In genomic region chr5:3304346-3304745, GRCh38 we compare ENCODE assay signal across 26 cellular contexts.
DNase-seq lines count a peak whose midpoint lies in the region; ATAC-seq, FAIRE-seq and TF ChIP-seq lines count a peak whose summit lies in the region.
"Had no signal": no experiment of that assay in that cellular context is flagged by ENCODE, and none has a peak within 500 bp of the region (broad histone marks: within the 10 kb centered on the region; RNA-seq: fewer than 3 reads in every experiment).

No MANE protein-coding gene starts in this region.

- no peak for TF ChIP-seq EP300 in H1 (IDR thresholded peaks at IDR 0.05; ENCODE audit: borderline replicate concordance in 1 of 2, low read depth in 2 of 2, low read length in 2 of 2)

- WGBS in H1 (ENCODE audit: extremely low coverage in 1 of 2, insufficient coverage in 1 of 2, insufficient read length in 1 of 2, insufficient replicate concordance in 2 of 2, low coverage in 1 of 2, low lambda C conversion rate in 2 of 2, missing lambda C conversion rate in 1 of 2), 2 experiments = 88% methylated on average over 10 of the region's 10 CpGs; no CpG with 5 or more reads in 1 of the 2 experiments
- WGBS in trophoblast cell (ENCODE audit: extremely low coverage, insufficient coverage, insufficient read length) = no CpG with 5 or more reads among the region's 10 CpGs
- 74 to 80% methylated on average over 8 to 10 of the region's 10 CpGs for WGBS in body of pancreas, 2 donors

- H2AFZ ChIP-seq in H1 (ENCODE audit: low read length) = no peak overlapping the region
- H2AFZ ChIP-seq in trophoblast cell (ENCODE audit: insufficient read depth, low read length, poor library complexity) = no peak overlapping the region

- H3K9me3 Mint-ChIP-seq in mesothelial cell of epicardium = peaks cover 4% of the 10 kb centered on the region
- peaks cover 12% of the 10 kb centered on the region for H3K9me3 Mint-ChIP-seq in activated T-helper 1 cell treated with anti-CD3 and anti-CD28 coated beads, Interleukin-12 subunit alpha, Interleukin-12 subunit beta, Interleukin-2, Interleukin-4 antibody, amounts not matched to agents 30 ng/mL and 10 ng/mL and 1 ng/mL, durations not matched to agents 14 hours and 24 hours and 36 hours

- H2BK5ac ChIP-seq in H1 (ENCODE audit: low read depth, low read length) = no peak overlapping the region
- no peak overlapping the region for H2BK5ac ChIP-seq in trophoblast cell (ENCODE audit: low read depth, low read length, poor library complexity)

- no peak overlapping the region for H3K56ac ChIP-seq in H1 (replicated peaks; ENCODE audit: insufficient read length, low read depth, low read length)

- no peaks in the 10 kb centered on the region for H3K36me3 ChIP-seq in SJCRH30
- H3K36me3 ChIP-seq in H1 (ENCODE audit: control insufficient read depth in 2 of 4, insufficient read depth in 4 of 4, low read length in 3 of 4) = no peaks in the 10 kb centered on the region
- H3K36me3 ChIP-seq in trophoblast cell (ENCODE audit: control insufficient read depth in 1 of 2, insufficient read depth in 2 of 2, low read length in 2 of 2) = no peaks in the 10 kb centered on the region
- H3K36me3 ChIP-seq in body of pancreas (replicated peaks in 1 of 2; ENCODE audit: insufficient read depth in 1 of 2, low read depth in 2 of 2) = no peaks in the 10 kb centered on the region
- H3K36me3 ChIP-seq: BE2C; BLaER1 treated with 17β-estradiol and CSF1 and Interleukin-3, amounts not matched to agents 10 nM and 100 nM had no signal

- H3K9ac ChIP-seq in H1 (replicated peaks in 1 of 4; ENCODE audit: extremely low read depth in 1 of 4, low read depth in 3 of 4, low read length in 3 of 4) = no peak overlapping the region
- no peak overlapping the region for H3K9ac ChIP-seq in trophoblast cell (ENCODE audit: low read length)
- H3K9ac ChIP-seq: BLaER1 treated with 17β-estradiol and CSF1 and Interleukin-3, amounts not matched to agents 10 nM and 100 nM had no signal

- H3K23ac ChIP-seq in H1 (ENCODE audit: insufficient read length) (no peak overlapping the region), trophoblast cell (ENCODE audit: low read length) (no peak overlapping the region)

- peak overlapping the region; percentile 32 for H3K27ac ChIP-seq in SJCRH30
- H3K27ac ChIP-seq in H1 (ENCODE audit: low read depth, low read length) = no peak overlapping the region
- no peak overlapping the region for H3K27ac ChIP-seq in trophoblast cell (ENCODE audit: low read depth, low read length)
- H3K27ac ChIP-seq in substantia nigra (ENCODE audit: low read depth, low read length, poor library complexity, severe bottlenecking) = no peak overlapping the region
- H3K27ac ChIP-seq in body of pancreas = no peak overlapping the region
- H3K27ac ChIP-seq: A549; BLaER1 treated with 17β-estradiol and CSF1 and Interleukin-3, amounts not matched to agents 10 nM and 100 nM had no signal

- H2BK120ac ChIP-seq in H1 (replicated peaks; ENCODE audit: low read depth, low read length) = no peak overlapping the region
- H2BK120ac ChIP-seq in trophoblast cell (ENCODE audit: insufficient read depth, low read length, poor library complexity) = no peak overlapping the region

- no peak for TF ChIP-seq POLR2A in H1 (IDR thresholded peaks at IDR 0.05; ENCODE audit: control extremely low read depth in 1 of 2, low read depth in 2 of 2, low read length in 2 of 2)
- TF ChIP-seq POLR2A in body of pancreas (IDR thresholded peaks at IDR 0.05) = no peak

- H3K4me2 ChIP-seq in H1 (ENCODE audit: insufficient read depth in 1 of 2, low read depth in 2 of 2, low read length in 2 of 2) = no peak overlapping the region
- no peak overlapping the region for H3K4me2 ChIP-seq in trophoblast cell (ENCODE audit: low read length)
- H3K4me2 ChIP-seq: A549 had no signal

- no peaks in the 10 kb centered on the region for H4K20me1 ChIP-seq in H1 (replicated peaks in 1 of 2; ENCODE audit: control insufficient read depth in 1 of 2, insufficient read depth in 2 of 2, low read length in 2 of 2)
- H4K20me1 ChIP-seq: BLaER1 treated with 17β-estradiol and CSF1 and Interleukin-3, amounts not matched to agents 10 nM and 100 nM had no signal

- H3K79me1 ChIP-seq in H1 (ENCODE audit: low read depth, low read length) (no peaks in the 10 kb centered on the region), trophoblast cell (ENCODE audit: low read length) (no peaks in the 10 kb centered on the region)

- no peak overlapping the region for H3K4ac ChIP-seq in H1 (replicated peaks; ENCODE audit: insufficient read length, low read depth, low read length)
- H3K4ac ChIP-seq in trophoblast cell (ENCODE audit: low read depth, low read length) = no peak overlapping the region

- H3K4me3 Mint-ChIP-seq in mesothelial cell of epicardium = no peak overlapping the region
- H3K4me3 Mint-ChIP-seq in activated T-helper 1 cell treated with anti-CD3 and anti-CD28 coated beads, Interleukin-12 subunit alpha, Interleukin-12 subunit beta, Interleukin-2, Interleukin-4 antibody, amounts not matched to agents 30 ng/mL and 10 ng/mL and 1 ng/mL, durations not matched to agents 14 hours and 24 hours and 36 hours = no peak overlapping the region
- H3K4me3 Mint-ChIP-seq: CD14-positive monocyte; CD4-positive, alpha-beta T cell; CD8-positive, alpha-beta memory T cell had no signal

- TF ChIP-seq CTCF in H1 (IDR thresholded peaks at IDR 0.05; ENCODE audit: control extremely low read depth in 1 of 3, insufficient read depth in 1 of 3, low read depth in 1 of 3, low read length in 3 of 3) = no peak
- no peak for TF ChIP-seq CTCF in mesothelial cell of epicardium (IDR thresholded peaks at IDR 0.05; ENCODE audit: unreplicated experiment)
- no peak for TF ChIP-seq CTCF in body of pancreas (IDR thresholded peaks at IDR 0.05)

- H2BK12ac ChIP-seq in H1 (ENCODE audit: low read depth, low read length) (peak overlapping the region; percentile 68; the same call in 1 of the 2 replicates), trophoblast cell (ENCODE audit: low read length) (peak overlapping the region; percentile 38)

- no peak overlapping the region for H4K91ac ChIP-seq in H1 (replicated peaks; ENCODE audit: insufficient read length, low read length)
- H4K91ac ChIP-seq in trophoblast cell (ENCODE audit: low read depth, low read length) = no peak overlapping the region

- CTCF ChIA-PET in H1 (lab: Charles Lee; ENCODE audit: partially characterized antibody) = interaction anchor here (0.9 to 1.6 kb wide), 2 partner anchors 11 to 30 kb away, joined by 3 read pairs; no protein-coding TSS in a partner anchor

- no peak overlapping the region for H4K12ac ChIP-seq in trophoblast cell (ENCODE audit: low read depth, low read length)

- ATAC-seq in body of pancreas = no peak
- ATAC-seq: A549, HCT116 had no signal

- no peak for FAIRE-seq in H1 (lab: Jason Lieb, UNC)
- FAIRE-seq: A549, GM12891, GM18507 had no signal

- H2BK20ac ChIP-seq in H1 (ENCODE audit: low read length) = 0 out of 2 replicates have a peak overlapping the region, but pooled peaks have one; percentile 18

- H3K27me3 ChIP-seq in SJCRH30 (no peaks in the 10 kb centered on the region), H1 (replicated peaks in 1 of 4; ENCODE audit: control insufficient read depth in 3 of 4, extremely low read depth in 1 of 4, insufficient read depth in 3 of 4, low read length in 3 of 4) (no peaks in the 10 kb centered on the region), trophoblast cell (ENCODE audit: insufficient read depth, low read length) (no peaks in the 10 kb centered on the region), body of pancreas (no peaks in the 10 kb centered on the region)
- H3K27me3 ChIP-seq: BE2C had no signal

- H2AK5ac ChIP-seq in H1 (ENCODE audit: low read depth, low read length) (no peak overlapping the region), trophoblast cell (ENCODE audit: low read length) (no peak overlapping the region)

- H3K18ac ChIP-seq in H1 (ENCODE audit: extremely low read depth, low read length) = no peak overlapping the region
- H3K18ac ChIP-seq in trophoblast cell (ENCODE audit: low read length) = no peak overlapping the region

- H3K4me1 ChIP-seq in SJCRH30 (peaks cover 4% of the 10 kb centered on the region; the same call in 1 of the 2 replicates), H1 (replicated peaks in 1 of 4; ENCODE audit: control insufficient read depth in 3 of 4, insufficient read depth in 4 of 4, low read length in 3 of 4) (peaks cover 0 to 5% (median 0%) of the 10 kb centered on the region in 4 experiments; a peak in 4 of 7 replicates), trophoblast cell (ENCODE audit: control insufficient read depth in 1 of 2, insufficient read depth in 2 of 2, low read length in 2 of 2) (peaks cover 13% of the 10 kb centered on the region in 2 experiments), body of pancreas (no peaks in the 10 kb centered on the region)
- H3K4me1 ChIP-seq: A549, BE2C had no signal

- peak overlapping the region; percentile 7 for H3K27ac Mint-ChIP-seq in mesothelial cell of epicardium
- no peak overlapping the region for H3K27ac Mint-ChIP-seq in activated T-helper 1 cell treated with anti-CD3 and anti-CD28 coated beads, Interleukin-12 subunit alpha, Interleukin-12 subunit beta, Interleukin-2, Interleukin-4 antibody, amounts not matched to agents 30 ng/mL and 10 ng/mL and 1 ng/mL, durations not matched to agents 14 hours and 24 hours and 36 hours
- H3K27ac Mint-ChIP-seq: CD14-positive monocyte; CD4-positive, alpha-beta T cell; CD8-positive, alpha-beta memory T cell had no signal

- no peaks in the 10 kb centered on the region for H3K9me3 ChIP-seq in SJCRH30 (replicated peaks)
- no peaks in the 10 kb centered on the region for H3K9me3 ChIP-seq in H1 (ENCODE audit: insufficient read depth in 2 of 2, low read depth in 1 of 2, low read length in 1 of 2)
- H3K9me3 ChIP-seq in trophoblast cell (ENCODE audit: insufficient read depth, low read depth, low read length) = peaks cover 2% of the 10 kb centered on the region
- H3K9me3 ChIP-seq in body of pancreas = no peaks in the 10 kb centered on the region
- H3K9me3 ChIP-seq: A549, BE2C had no signal

- H3K36me3 Mint-ChIP-seq in mesothelial cell of epicardium = peaks cover 3% of the 10 kb centered on the region
- H3K36me3 Mint-ChIP-seq in activated T-helper 1 cell treated with anti-CD3 and anti-CD28 coated beads, Interleukin-12 subunit alpha, Interleukin-12 subunit beta, Interleukin-2, Interleukin-4 antibody, amounts not matched to agents 30 ng/mL and 10 ng/mL and 1 ng/mL, durations not matched to agents 14 hours and 24 hours and 36 hours (ENCODE audit: low read depth) = no peaks in the 10 kb centered on the region
- H3K36me3 Mint-ChIP-seq: CD14-positive monocyte had no signal

- peaks cover 2% of the 10 kb centered on the region for H3K27me3 Mint-ChIP-seq in mesothelial cell of epicardium (ENCODE audit: low read depth)
- no peaks in the 10 kb centered on the region for H3K27me3 Mint-ChIP-seq in activated T-helper 1 cell treated with anti-CD3 and anti-CD28 coated beads, Interleukin-12 subunit alpha, Interleukin-12 subunit beta, Interleukin-2, Interleukin-4 antibody, amounts not matched to agents 30 ng/mL and 10 ng/mL and 1 ng/mL, durations not matched to agents 14 hours and 24 hours and 36 hours (ENCODE audit: insufficient read depth)
- H3K27me3 Mint-ChIP-seq: CD4-positive, alpha-beta T cell had no signal

- POLR2A ChIA-PET in H1 (lab: Charles Lee; ENCODE audit: partially characterized antibody) = no interaction called here

- H3K79me2 ChIP-seq in H1 (ENCODE audit: control insufficient read depth in 1 of 2, insufficient read depth in 2 of 2, low read length in 2 of 2) (no peaks in the 10 kb centered on the region), trophoblast cell (ENCODE audit: control insufficient read depth, insufficient read depth, low read length, poor library complexity) (no peaks in the 10 kb centered on the region)

- no peak overlapping the region for H3K14ac ChIP-seq in H1 (ENCODE audit: insufficient read length)
- no peak overlapping the region for H3K14ac ChIP-seq in trophoblast cell (ENCODE audit: low read length)

- H3K23me2 ChIP-seq in H1 (ENCODE audit: low read depth, low read length) = no peaks in the 10 kb centered on the region

- DNase-seq in SJCRH30 (no peak), H1 (ENCODE audit: low read depth in 1 of 2, low spot score in 2 of 2) (no peak), mesothelial cell of epicardium (ENCODE audit: low spot score in 2 of 2, unreplicated experiment in 2 of 2) (no peak), trophoblast cell (no peak), substantia nigra (lab: John Stamatoyannopoulos, UW) (no peak), body of pancreas (no peak), activated gamma-delta T cell (lab: John Stamatoyannopoulos, UW) (no peak)
- no peak for DNase-seq in activated T-helper 1 cell treated with anti-CD3 and anti-CD28 coated beads, Interleukin-12 subunit alpha, Interleukin-12 subunit beta, Interleukin-2, Interleukin-4 antibody, amounts not matched to agents 30 ng/mL and 10 ng/mL and 1 ng/mL, durations not matched to agents 14 hours and 24 hours and 36 hours (ENCODE audit: low spot score)
- DNase-seq: 8988T; ACHN; AML-193; BE2C; Calu3; CD4-positive, alpha-beta T cell; CD8-positive, alpha-beta memory T cell; DMS53; DMS79 treated with DMSO at 0.1 percent for 48 hours; GF-D8; GOT3; H7 had no signal

- peaks cover 29% of the 10 kb centered on the region for H3K4me1 Mint-ChIP-seq in mesothelial cell of epicardium
- H3K4me1 Mint-ChIP-seq in activated T-helper 1 cell treated with anti-CD3 and anti-CD28 coated beads, Interleukin-12 subunit alpha, Interleukin-12 subunit beta, Interleukin-2, Interleukin-4 antibody, amounts not matched to agents 30 ng/mL and 10 ng/mL and 1 ng/mL, durations not matched to agents 14 hours and 24 hours and 36 hours (ENCODE audit: low read depth) = no peaks in the 10 kb centered on the region
- H3K4me1 Mint-ChIP-seq: CD14-positive monocyte; CD8-positive, alpha-beta memory T cell had no signal

- intact Hi-C loops in body of pancreas (cut with DNase I) = no loop called here
- intact Hi-C loops in activated T-helper 1 cell treated with anti-CD3 and anti-CD28 coated beads, Interleukin-12 subunit alpha, Interleukin-12 subunit beta, Interleukin-2, Interleukin-4 antibody, amounts not matched to agents 30 ng/mL and 10 ng/mL and 1 ng/mL, durations not matched to agents 14 hours and 24 hours and 36 hours (cut with micrococcal nuclease) = no loop called here

- H3K4me3 ChIP-seq in SJCRH30 (no peak overlapping the region), H1 (ENCODE audit: extremely low read depth in 1 of 4, insufficient read depth in 2 of 4, low read depth in 3 of 4, low read length in 4 of 4) (no peak overlapping the region), trophoblast cell (ENCODE audit: low read depth, low read length) (no peak overlapping the region), body of pancreas (no peak overlapping the region)
- H3K4me3 ChIP-seq: A549; BLaER1 treated with 17β-estradiol and CSF1 and Interleukin-3, amounts not matched to agents 10 nM and 100 nM had no signal

- no peak; a peak in 1 of 4 replicates for TF ChIP-seq RAD21 in H1 (IDR thresholded peaks at IDR 0.05 in 1 of 2, conservative IDR thresholded peaks at IDR 0.05 in 1 of 2; ENCODE audit: low read depth in 2 of 2, low read length in 2 of 2)

- H2BK15ac ChIP-seq in H1 (ENCODE audit: low read length) = 0 out of 2 replicates have a peak overlapping the region, but pooled peaks have one; percentile 46

- H4K8ac ChIP-seq in H1 (ENCODE audit: extremely low read depth, insufficient read depth, low read length) (no peak overlapping the region), trophoblast cell (ENCODE audit: low read depth, low read length) (no peak overlapping the region)

- H4K5ac ChIP-seq in H1 (ENCODE audit: insufficient read length, low read depth, low read length) = no peak overlapping the region
